ENCODE assay signal across 30 cellular contexts in the genomic region with DNA sequence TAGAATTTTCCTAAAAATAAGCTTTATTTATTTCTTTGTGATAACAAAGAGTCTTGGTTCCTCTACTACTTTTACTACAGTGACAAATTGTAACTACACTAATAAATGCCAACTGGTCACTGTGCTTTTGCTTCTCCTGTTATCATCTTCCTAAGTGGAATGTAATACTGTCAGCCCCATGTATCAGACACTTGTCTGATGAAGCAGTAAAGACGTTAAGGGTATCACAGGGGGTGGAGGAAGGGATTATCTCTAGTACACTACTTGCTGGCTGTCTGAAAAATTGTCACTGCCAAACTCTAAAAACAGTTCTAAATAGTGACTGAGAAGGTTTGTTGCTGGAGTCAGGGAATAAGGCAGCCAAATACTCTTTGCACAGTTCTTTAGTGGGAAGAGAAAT. TPM values are rescaled to one million over a fixed set of nuclear protein-coding genes. Genes with fewer than 3 reads are reported as not detected.
"Had no signal": no experiment of that assay in that cellular context is flagged by ENCODE, and none has a peak within 500 bp of the region (broad histone marks: within the 10 kb centered on the region; RNA-seq: fewer than 3 reads in every experiment).

No MANE protein-coding gene starts in this region.

- H3K4me3 ChIP-seq: breast epithelium, hepatocyte, left lung, pancreas, right lobe of liver, skin epidermis, stomach, suprapubic skin, uterus had no signal

- H3K4me3 Mint-ChIP-seq: activated B cell treated with CpG ODN at 0.5 μM for 24 hours; activated CD4-positive, alpha-beta memory T cell treated with anti-CD3 and anti-CD28 coated beads for 36 hours; activated naive CD8-positive, alpha-beta T cell treated with anti-CD3 and anti-CD28 coated beads, Interleukin-2, amount 10 ng/mL, durations not matched to agents 7 days and 5 days; immature natural killer cell; mesothelial cell of epicardium; nephron; T-helper 1 cell treated with Interleukin-12 subunit alpha and Interleukin-12 subunit beta and Interleukin-4 antibody, amounts not matched to agents 30 μg/mL and 1 μg/mL, for 36 hours had no signal

- H3K4me1 ChIP-seq: breast epithelium, left lung, pancreas, right lobe of liver, suprapubic skin, uterus had no signal

- H3K27me3 ChIP-seq: breast epithelium, hepatocyte, left lung, pancreas, right lobe of liver, stomach, suprapubic skin, uterus had no signal

- H3K27ac ChIP-seq: breast epithelium, epithelial cell of prostate, hepatocyte, left lung, pancreas, right lobe of liver, skin epidermis, stomach, suprapubic skin, uterus had no signal

- H3K4me1 Mint-ChIP-seq: activated B cell treated with CpG ODN at 0.5 μM for 24 hours, mesothelial cell of epicardium, nephron had no signal

- H3K27me3 Mint-ChIP-seq: activated B cell treated with CpG ODN at 0.5 μM for 24 hours; activated CD4-positive, alpha-beta memory T cell treated with anti-CD3 and anti-CD28 coated beads for 36 hours; activated naive CD8-positive, alpha-beta T cell treated with anti-CD3 and anti-CD28 coated beads, Interleukin-2, amount 10 ng/mL, durations not matched to agents 7 days and 5 days had no signal

- DNase-seq: activated B cell treated with CpG ODN at 0.5 μM for 24 hours; activated CD4-positive, alpha-beta memory T cell treated with anti-CD3 and anti-CD28 coated beads for 36 hours; activated CD4-positive, alpha-beta T cell treated with anti-CD3 and anti-CD28 coated beads for 48 hours; activated gamma-delta T cell treated with Interleukin-2 at 50 U/mL for 16 hours; activated naive CD8-positive, alpha-beta T cell treated with anti-CD3 and anti-CD28 coated beads, Interleukin-2, amount 10 ng/mL, durations not matched to agents 7 days and 5 days; amniotic stem cell; cortex of kidney; foreskin fibroblast; immature natural killer cell; left lung; mammary epithelial cell; pancreas; right lobe of liver; stimulated activated CD4-positive, alpha-beta T cell treated with anti-CD3 and anti-CD28 coated beads, Interleukin-1b, Interleukin-23, amount 100 ng/mL, for 48 hours; stomach; trophoblast cell; uterus had no signal

- ATAC-seq: left lung, pancreas, right lobe of liver had no signal

- H3K9me3 Mint-ChIP-seq: activated B cell treated with CpG ODN at 0.5 μM for 24 hours; activated CD4-positive, alpha-beta memory T cell treated with anti-CD3 and anti-CD28 coated beads for 36 hours; activated naive CD8-positive, alpha-beta T cell treated with anti-CD3 and anti-CD28 coated beads, Interleukin-2, amount 10 ng/mL, durations not matched to agents 7 days and 5 days; immature natural killer cell; mesothelial cell of epicardium; nephron; T-helper 1 cell treated with Interleukin-12 subunit alpha and Interleukin-12 subunit beta and Interleukin-4 antibody, amounts not matched to agents 30 μg/mL and 1 μg/mL, for 36 hours had no signal

- H3K9me3 ChIP-seq: breast epithelium, left lung, pancreas, right lobe of liver, stomach, suprapubic skin, uterus had no signal

- H3K36me3 ChIP-seq: breast epithelium, uterus had no signal

- FAIRE-seq: pancreas had no signal

- H3K27ac Mint-ChIP-seq: activated B cell treated with CpG ODN at 0.5 μM for 24 hours; activated CD4-positive, alpha-beta memory T cell treated with anti-CD3 and anti-CD28 coated beads for 36 hours; activated naive CD8-positive, alpha-beta T cell treated with anti-CD3 and anti-CD28 coated beads, Interleukin-2, amount 10 ng/mL, durations not matched to agents 7 days and 5 days; T-helper 1 cell treated with Interleukin-12 subunit alpha and Interleukin-12 subunit beta and Interleukin-4 antibody, amounts not matched to agents 30 μg/mL and 1 μg/mL, for 36 hours had no signal

RNA-seq across cellular contexts. Expression of gene OR10AD1, which starts 57.1 kb away (rescaled TPM):
- total RNA-seq: activated B cell treated with CpG ODN at 0.5 μM for 24 hours; activated CD4-positive, alpha-beta memory T cell treated with anti-CD3 and anti-CD28 coated beads for 36 hours; activated naive CD8-positive, alpha-beta T cell treated with anti-CD3 and anti-CD28 coated beads, Interleukin-2, amount 10 ng/mL, durations not matched to agents 7 days and 5 days; breast epithelium; cerebellum; fibroblast of lung; glomerular endothelial cell; hepatocyte; kidney epithelial cell; left lung; mammary epithelial cell; mesothelial cell of epicardium; pancreas; pulmonary artery endothelial cell; right lobe of liver; stomach; suprapubic skin; uterus had no signal
- polyA plus RNA-seq: fibroblast of lung, immature natural killer cell, mammary epithelial cell, pancreas, stomach had no signal
